Comparison of ENCODE assay signal across 8 cellular contexts in genomic region chr3:136249593-136250225, GRCh38. TPM values are rescaled to one million over a fixed set of nuclear protein-coding genes. Genes with fewer than 3 reads are reported as not detected.
DNase-seq lines count a peak whose midpoint lies in the region; ATAC-seq and TF ChIP-seq lines count a peak whose summit lies in the region.

No MANE protein-coding gene starts in this region.

- H3K27ac Mint-ChIP-seq in activated CD4-positive, alpha-beta T cell treated with anti-CD3 and anti-CD28 coated beads, Interleukin-2, amount 10 ng/mL, durations not matched to agents 24 days and 14 days = peak overlapping the region; percentile 95
- H3K27ac Mint-ChIP-seq in activated T-helper 1 cell treated with anti-CD3 and anti-CD28 coated beads, Interleukin-12 subunit alpha, Interleukin-12 subunit beta, Interleukin-2, Interleukin-4 antibody, amounts not matched to agents 30 ng/mL and 10 ng/mL and 1 ng/mL, durations not matched to agents 14 hours and 24 hours and 36 hours = peak overlapping the region; percentile 91

- H3K9me3 ChIP-seq in thoracic aorta = no peaks in the 10 kb centered on the region

- H3K36me3 Mint-ChIP-seq in activated CD4-positive, alpha-beta T cell treated with anti-CD3 and anti-CD28 coated beads, Interleukin-2, amount 10 ng/mL, durations not matched to agents 24 days and 14 days (ENCODE audit: low read depth) = no peaks in the 10 kb centered on the region
- H3K36me3 Mint-ChIP-seq in activated T-helper 1 cell treated with anti-CD3 and anti-CD28 coated beads, Interleukin-12 subunit alpha, Interleukin-12 subunit beta, Interleukin-2, Interleukin-4 antibody, amounts not matched to agents 30 ng/mL and 10 ng/mL and 1 ng/mL, durations not matched to agents 14 hours and 24 hours and 36 hours (ENCODE audit: low read depth) = peaks cover 1% of the 10 kb centered on the region

- no peak for DNase-seq in activated CD4-positive, alpha-beta T cell treated with anti-CD3 and anti-CD28 coated beads, Interleukin-2, amount 10 ng/mL, durations not matched to agents 24 days and 14 days
- no peak for DNase-seq in activated CD4-positive, alpha-beta T cell treated with anti-CD3 and anti-CD28 coated beads, Interleukin-2, amount 50 U/mL, for 1 hour
- no peak for DNase-seq in activated T-helper 1 cell treated with anti-CD3 and anti-CD28 coated beads, Interleukin-12 subunit alpha, Interleukin-12 subunit beta, Interleukin-2, Interleukin-4 antibody, amounts not matched to agents 30 ng/mL and 10 ng/mL and 1 ng/mL, durations not matched to agents 14 hours and 24 hours and 36 hours (ENCODE audit: low spot score)
- DNase-seq in kidney epithelial cell (ENCODE audit: low read depth) (no peak), thoracic aorta (ENCODE audit: low spot score) (no peak)

- H3K27me3 ChIP-seq in kidney epithelial cell (ENCODE audit: control insufficient read depth, insufficient read depth, low read length) (no peaks in the 10 kb centered on the region), thoracic aorta (replicated peaks; ENCODE audit: insufficient read depth) (no peaks in the 10 kb centered on the region)

- ATAC-seq in thoracic aorta (ENCODE audit: insufficient number of reproducible peaks, low FRiP score, low read depth) (no peak), HG02852 (IDR thresholded peaks at IDR 0.05; ENCODE audit: unreplicated experiment) (no peak), HG02571 (IDR thresholded peaks at IDR 0.05; ENCODE audit: unreplicated experiment) (no peak), HG02981 (IDR thresholded peaks at IDR 0.05; ENCODE audit: unreplicated experiment) (no peak)

- H3K36me3 ChIP-seq in kidney epithelial cell (ENCODE audit: control insufficient read depth, insufficient read depth, low read length) = no peaks in the 10 kb centered on the region
- no peaks in the 10 kb centered on the region for H3K36me3 ChIP-seq in thoracic aorta

- peak overlapping the region; percentile 59 for H3K4me3 ChIP-seq in kidney epithelial cell (ENCODE audit: low read depth, low read length)
- peak overlapping the region; percentile 77 for H3K4me3 ChIP-seq in thoracic aorta

- no peak for TF ChIP-seq CTCF in kidney epithelial cell (IDR thresholded peaks at IDR 0.05; ENCODE audit: insufficient read depth, low read length, poor library complexity, severe bottlenecking)
- no peak for TF ChIP-seq CTCF in thoracic aorta (IDR thresholded peaks at IDR 0.05)

- no peaks in the 10 kb centered on the region for H3K27me3 Mint-ChIP-seq in activated CD4-positive, alpha-beta T cell treated with anti-CD3 and anti-CD28 coated beads, Interleukin-2, amount 10 ng/mL, durations not matched to agents 24 days and 14 days
- no peaks in the 10 kb centered on the region for H3K27me3 Mint-ChIP-seq in activated T-helper 1 cell treated with anti-CD3 and anti-CD28 coated beads, Interleukin-12 subunit alpha, Interleukin-12 subunit beta, Interleukin-2, Interleukin-4 antibody, amounts not matched to agents 30 ng/mL and 10 ng/mL and 1 ng/mL, durations not matched to agents 14 hours and 24 hours and 36 hours (ENCODE audit: insufficient read depth)

- intact Hi-C loops in activated CD4-positive, alpha-beta T cell treated with anti-CD3 and anti-CD28 coated beads, Interleukin-2, amount 10 ng/mL, durations not matched to agents 24 days and 14 days (cut with micrococcal nuclease) = loop anchor here (1.0 to 5.0 kb wide), 7 partner anchors 53 to 765 kb away; partner anchors contain the start of genes MSL2, NCK1 and STAG1
- intact Hi-C loops in activated T-helper 1 cell treated with anti-CD3 and anti-CD28 coated beads, Interleukin-12 subunit alpha, Interleukin-12 subunit beta, Interleukin-2, Interleukin-4 antibody, amounts not matched to agents 30 ng/mL and 10 ng/mL and 1 ng/mL, durations not matched to agents 14 hours and 24 hours and 36 hours (cut with micrococcal nuclease) = loop anchor here (1.0 to 5.0 kb wide), 8 partner anchors 53 to 1763 kb away; partner anchors contain the start of genes CEP63, MSL2, NCK1 and STAG1

- H3K9me3 Mint-ChIP-seq in activated CD4-positive, alpha-beta T cell treated with anti-CD3 and anti-CD28 coated beads, Interleukin-2, amount 10 ng/mL, durations not matched to agents 24 days and 14 days = no peaks in the 10 kb centered on the region
- H3K9me3 Mint-ChIP-seq in activated T-helper 1 cell treated with anti-CD3 and anti-CD28 coated beads, Interleukin-12 subunit alpha, Interleukin-12 subunit beta, Interleukin-2, Interleukin-4 antibody, amounts not matched to agents 30 ng/mL and 10 ng/mL and 1 ng/mL, durations not matched to agents 14 hours and 24 hours and 36 hours = no peaks in the 10 kb centered on the region

- H3K4me1 Mint-ChIP-seq in activated CD4-positive, alpha-beta T cell treated with anti-CD3 and anti-CD28 coated beads, Interleukin-2, amount 10 ng/mL, durations not matched to agents 24 days and 14 days = peaks cover 16% of the 10 kb centered on the region
- peaks cover 21% of the 10 kb centered on the region for H3K4me1 Mint-ChIP-seq in activated T-helper 1 cell treated with anti-CD3 and anti-CD28 coated beads, Interleukin-12 subunit alpha, Interleukin-12 subunit beta, Interleukin-2, Interleukin-4 antibody, amounts not matched to agents 30 ng/mL and 10 ng/mL and 1 ng/mL, durations not matched to agents 14 hours and 24 hours and 36 hours (ENCODE audit: low read depth)

- peak overlapping the region; percentile 91 for H3K4me3 Mint-ChIP-seq in activated CD4-positive, alpha-beta T cell treated with anti-CD3 and anti-CD28 coated beads, Interleukin-2, amount 10 ng/mL, durations not matched to agents 24 days and 14 days
- peak overlapping the region; percentile 89 for H3K4me3 Mint-ChIP-seq in activated T-helper 1 cell treated with anti-CD3 and anti-CD28 coated beads, Interleukin-12 subunit alpha, Interleukin-12 subunit beta, Interleukin-2, Interleukin-4 antibody, amounts not matched to agents 30 ng/mL and 10 ng/mL and 1 ng/mL, durations not matched to agents 14 hours and 24 hours and 36 hours

- H3K4me1 ChIP-seq in thoracic aorta (ENCODE audit: control insufficient read depth in 1 of 2, low read depth in 2 of 2) = peaks cover 0 to 9% of the 10 kb centered on the region in 2 donors

- H3K27ac ChIP-seq in thoracic aorta = peak overlapping the region; percentile 76 to 86

RNA-seq across cellular contexts. Expression of gene PCCB, which starts 0.4 kb away (rescaled TPM):
- total RNA-seq in activated CD4-positive, alpha-beta T cell treated with anti-CD3 and anti-CD28 coated beads, Interleukin-2, amount 10 ng/mL, durations not matched to agents 24 days and 14 days = 45.4 and 55.9 TPM in 2 replicates
- total RNA-seq in activated T-helper 1 cell treated with anti-CD3 and anti-CD28 coated beads, Interleukin-12 subunit alpha, Interleukin-12 subunit beta, Interleukin-2, Interleukin-4 antibody, amounts not matched to agents 30 ng/mL and 10 ng/mL and 1 ng/mL, durations not matched to agents 14 hours and 24 hours and 36 hours = 41.4 and 41.7 TPM in 2 replicates
- total RNA-seq in kidney epithelial cell (60.9 and 63.6 TPM in 2 replicates), thoracic aorta (10 to 100 TPM; 19.3 to 22.6 TPM)

RNA-seq across cellular contexts. Expression of gene MSL2, which starts 53.6 kb away (rescaled TPM):
- 37.9 and 39.5 TPM in 2 replicates for total RNA-seq in activated CD4-positive, alpha-beta T cell treated with anti-CD3 and anti-CD28 coated beads, Interleukin-2, amount 10 ng/mL, durations not matched to agents 24 days and 14 days
- total RNA-seq in activated T-helper 1 cell treated with anti-CD3 and anti-CD28 coated beads, Interleukin-12 subunit alpha, Interleukin-12 subunit beta, Interleukin-2, Interleukin-4 antibody, amounts not matched to agents 30 ng/mL and 10 ng/mL and 1 ng/mL, durations not matched to agents 14 hours and 24 hours and 36 hours = 36.6 and 40.2 TPM in 2 replicates
- 17.5 and 19.3 TPM in 2 replicates for total RNA-seq in kidney epithelial cell
- total RNA-seq in thoracic aorta = 10 to 100 TPM; 24.0 to 31.4 TPM
